In the genomic region with DNA sequence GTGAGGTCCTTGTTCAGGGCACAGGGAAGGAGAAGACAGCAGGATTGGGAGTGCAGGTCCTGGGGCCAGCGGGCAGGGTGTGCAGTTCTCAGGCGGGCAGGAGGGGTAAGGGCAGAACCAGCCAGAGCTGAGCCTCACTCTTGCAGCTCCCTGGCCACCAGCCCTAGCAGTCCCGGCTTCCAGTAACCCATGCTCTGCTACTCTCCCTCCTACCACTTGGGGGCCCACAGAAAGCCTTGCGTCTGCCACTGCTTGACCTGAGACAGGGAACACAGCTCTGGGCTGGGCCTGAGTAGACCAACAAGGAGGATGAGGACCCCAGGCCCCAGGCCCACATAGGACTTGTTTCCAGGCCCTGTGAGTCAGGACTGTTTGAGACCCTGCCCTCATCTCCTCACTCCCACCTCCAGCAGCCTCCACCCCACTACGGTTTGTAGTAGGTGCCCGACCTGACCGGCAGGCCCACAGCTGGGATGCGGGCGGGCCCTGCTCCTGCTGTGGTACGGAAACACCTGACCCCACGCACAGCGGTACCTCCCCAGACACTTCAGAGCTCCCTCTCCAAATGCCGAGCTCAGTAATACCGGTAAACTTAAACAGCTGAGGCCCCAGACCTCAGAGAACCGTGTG, we compare ENCODE assay signal across 8 cellular contexts. TPM values are rescaled to one million over a fixed set of nuclear protein-coding genes. Genes with fewer than 3 reads are reported as not detected.
A peak's percentile ranks its signal among the peaks of the same experiment; 100 is the strongest.
DNase-seq lines count a peak whose midpoint lies in the region; ATAC-seq and TF ChIP-seq lines count a peak whose summit lies in the region.

No MANE protein-coding gene starts in this region.

- in situ Hi-C loops in astrocyte of the cerebellum (cut with HindIII; ENCODE audit: low sequenced_read_pairs), result no loop called here

- H3F3A ChIP-seq in Loucy (ENCODE audit: low read depth), result no peaks in the 10 kb centered on the region

- CTCF ChIA-PET in activated CD4-positive, alpha-beta T cell treated with anti-CD3 and anti-CD28 coated beads, Interleukin-2, amount 10 ng/mL, durations not matched to agents 7 days and 5 days (lab: Charles Lee), result interaction anchor here (0.5 to 1.7 kb wide), 3 partner anchors 17 to 35 kb away, joined by 3 to 5 read pairs (median 3); no protein-coding TSS in a partner anchor

- intact Hi-C loops in left colon (cut with DNase I, micrococcal nuclease), result no loop called here

- no peak overlapping the region for H2AFZ ChIP-seq in Loucy (ENCODE audit: low read length)

- no peaks in the 10 kb centered on the region for H3K9me3 Mint-ChIP-seq in activated CD4-positive, alpha-beta T cell treated with anti-CD3 and anti-CD28 coated beads, Interleukin-2, amount 10 ng/mL, durations not matched to agents 7 days and 5 days
- no peaks in the 10 kb centered on the region for H3K9me3 Mint-ChIP-seq in T-helper 2 cell treated with Interferon-gamma antibody and Interleukin-4, amounts not matched to agents 5 μg/mL and 100 μg/mL, for 36 hours
- H3K9me3 Mint-ChIP-seq in naive thymus-derived CD8-positive, alpha-beta T cell, result no peaks in the 10 kb centered on the region

- H3K4me1 Mint-ChIP-seq in activated CD4-positive, alpha-beta T cell treated with anti-CD3 and anti-CD28 coated beads, Interleukin-2, amount 10 ng/mL, durations not matched to agents 7 days and 5 days, result peaks cover 16% of the 10 kb centered on the region
- H3K4me1 Mint-ChIP-seq in T-helper 2 cell treated with Interferon-gamma antibody and Interleukin-4, amounts not matched to agents 5 μg/mL and 100 μg/mL, for 36 hours (ENCODE audit: low read depth), result peaks cover 11% of the 10 kb centered on the region
- peaks cover 4 to 8% (median 5%) of the 10 kb centered on the region in 4 donors for H3K4me1 Mint-ChIP-seq in naive thymus-derived CD8-positive, alpha-beta T cell

- POLR2A ChIA-PET in activated CD4-positive, alpha-beta T cell treated with anti-CD3 and anti-CD28 coated beads, Interleukin-2, amount 10 ng/mL, durations not matched to agents 7 days and 5 days (lab: Charles Lee), result no interaction called here
- POLR2A ChIA-PET in naive thymus-derived CD8-positive, alpha-beta T cell (lab: Charles Lee), result no interaction called here

- DNase-seq in activated CD4-positive, alpha-beta T cell treated with anti-CD3 and anti-CD28 coated beads, Interleukin-2, amount 10 ng/mL, durations not matched to agents 7 days and 5 days, result no peak
- DNase-seq in activated CD4-positive, alpha-beta T cell treated with anti-CD3 and anti-CD28 coated beads for 4 hours, result no peak
- DNase-seq in astrocyte of the cerebellum (ENCODE audit: low read depth) (no peak), left colon (peak in 1 of 2 donors; percentile 64), NCI-H774 (lab: John Stamatoyannopoulos, UW) (no peak)
- no peak for DNase-seq in T-helper 2 cell treated with Interferon-gamma antibody and Interleukin-4, amounts not matched to agents 5 μg/mL and 100 μg/mL, for 36 hours (ENCODE audit: low spot score)
- no peak for DNase-seq in naive thymus-derived CD8-positive, alpha-beta T cell

- no peaks in the 10 kb centered on the region for H4K20me1 ChIP-seq in Loucy (ENCODE audit: insufficient read depth, low read length, poor library complexity, severe bottlenecking)

- H3K27ac Mint-ChIP-seq in activated CD4-positive, alpha-beta T cell treated with anti-CD3 and anti-CD28 coated beads, Interleukin-2, amount 10 ng/mL, durations not matched to agents 7 days and 5 days, result peak overlapping the region; percentile 25
- H3K27ac Mint-ChIP-seq in T-helper 2 cell treated with Interferon-gamma antibody and Interleukin-4, amounts not matched to agents 5 μg/mL and 100 μg/mL, for 36 hours, result no peak overlapping the region
- no peak overlapping the region for H3K27ac Mint-ChIP-seq in naive thymus-derived CD8-positive, alpha-beta T cell

- no peaks in the 10 kb centered on the region for H3K9me2 ChIP-seq in Loucy (replicated peaks; ENCODE audit: low read depth, low read length)

- H3K4me3 ChIP-seq in Loucy (ENCODE audit: low read length, poor library complexity, severe bottlenecking), result no peak overlapping the region
- no peak overlapping the region for H3K4me3 ChIP-seq in astrocyte of the cerebellum (ENCODE audit: low read depth, low read length)

- H3K27me3 Mint-ChIP-seq in activated CD4-positive, alpha-beta T cell treated with anti-CD3 and anti-CD28 coated beads, Interleukin-2, amount 10 ng/mL, durations not matched to agents 7 days and 5 days, result no peaks in the 10 kb centered on the region
- no peaks in the 10 kb centered on the region for H3K27me3 Mint-ChIP-seq in T-helper 2 cell treated with Interferon-gamma antibody and Interleukin-4, amounts not matched to agents 5 μg/mL and 100 μg/mL, for 36 hours (ENCODE audit: low read depth)
- peaks cover 0 to 1% (median 0%) of the 10 kb centered on the region in 5 donors for H3K27me3 Mint-ChIP-seq in naive thymus-derived CD8-positive, alpha-beta T cell

- no peak overlapping the region for H3K4me2 ChIP-seq in Loucy (ENCODE audit: low read depth, low read length, poor library complexity, severe bottlenecking)

- peak; percentile 69 for TF ChIP-seq CTCF in Loucy (conservative IDR thresholded peaks at IDR 0.05; ENCODE audit: low read length)
- peak; percentile 17 for TF ChIP-seq CTCF in astrocyte of the cerebellum (IDR thresholded peaks at IDR 0.05; ENCODE audit: low read depth, low read length, missing control alignments)

- H3K36me3 Mint-ChIP-seq in activated CD4-positive, alpha-beta T cell treated with anti-CD3 and anti-CD28 coated beads, Interleukin-2, amount 10 ng/mL, durations not matched to agents 7 days and 5 days (ENCODE audit: low read depth), result peaks cover 16% of the 10 kb centered on the region
- H3K36me3 Mint-ChIP-seq in T-helper 2 cell treated with Interferon-gamma antibody and Interleukin-4, amounts not matched to agents 5 μg/mL and 100 μg/mL, for 36 hours (ENCODE audit: low read depth), result peaks cover 32% of the 10 kb centered on the region
- no peaks in the 10 kb centered on the region for H3K36me3 Mint-ChIP-seq in naive thymus-derived CD8-positive, alpha-beta T cell

- H3K9ac ChIP-seq in Loucy (ENCODE audit: low read depth, low read length, poor library complexity, severe bottlenecking), result no peak overlapping the region

- peaks cover 5% of the 10 kb centered on the region for H3K4me1 ChIP-seq in Loucy (ENCODE audit: insufficient read depth, low read length, poor library complexity, severe bottlenecking)

- H3K27me3 ChIP-seq in Loucy (ENCODE audit: insufficient read depth, low read length, poor library complexity, severe bottlenecking), result no peaks in the 10 kb centered on the region

- H3K4me3 Mint-ChIP-seq in activated CD4-positive, alpha-beta T cell treated with anti-CD3 and anti-CD28 coated beads, Interleukin-2, amount 10 ng/mL, durations not matched to agents 7 days and 5 days, result no peak overlapping the region
- H3K4me3 Mint-ChIP-seq in T-helper 2 cell treated with Interferon-gamma antibody and Interleukin-4, amounts not matched to agents 5 μg/mL and 100 μg/mL, for 36 hours, result no peak overlapping the region
- no peak overlapping the region for H3K4me3 Mint-ChIP-seq in naive thymus-derived CD8-positive, alpha-beta T cell

- H3K36me3 ChIP-seq in Loucy (ENCODE audit: insufficient read depth, low read length), result peaks cover 27% of the 10 kb centered on the region; the same call in 1 of the 2 replicates

- H3K9me3 ChIP-seq in Loucy (ENCODE audit: insufficient read depth, low read depth, low read length), result no peaks in the 10 kb centered on the region

- no peaks in the 10 kb centered on the region for H3K79me2 ChIP-seq in Loucy (ENCODE audit: insufficient read depth, low read length)

- ATAC-seq in left colon, result peak; percentile 27
- no peak for ATAC-seq in naive thymus-derived CD8-positive, alpha-beta T cell

RNA-seq across cellular contexts. Expression of a gene that starts 39.2 kb away (rescaled TPM):
- total RNA-seq in activated CD4-positive, alpha-beta T cell treated with anti-CD3 and anti-CD28 coated beads, Interleukin-2, amount 10 ng/mL, durations not matched to agents 7 days and 5 days, result 1 to 10 TPM; 4.2 to 4.8 TPM
- 10 to 100 TPM; 44.8 to 52.9 TPM for total RNA-seq in left colon
- total RNA-seq in naive thymus-derived CD8-positive, alpha-beta T cell, result under 1 TPM; 0.11 to 0.16 TPM
- not detected for polyA plus RNA-seq in naive thymus-derived CD8-positive, alpha-beta T cell

Comparison
In these comparisons a context has a peak if more than half of its experiments do, and no peak if none do; other contexts are left out.
1. RNA of a gene that starts 39.2 kb away (total RNA-seq): 44.8 to 52.9 TPM in left colon; 4.2 to 4.8 TPM in activated CD4-positive, alpha-beta T cell treated with anti-CD3 and anti-CD28 coated beads, Interleukin-2, amount 10 ng/mL, durations not matched to agents 7 days and 5 days and 0.11 to 0.16 TPM in naive thymus-derived CD8-positive, alpha-beta T cell; every median in the first group is over 4 times any median in the second.